Comparison of ENCODE assay signal across 1 cellular context in the genomic region with DNA sequence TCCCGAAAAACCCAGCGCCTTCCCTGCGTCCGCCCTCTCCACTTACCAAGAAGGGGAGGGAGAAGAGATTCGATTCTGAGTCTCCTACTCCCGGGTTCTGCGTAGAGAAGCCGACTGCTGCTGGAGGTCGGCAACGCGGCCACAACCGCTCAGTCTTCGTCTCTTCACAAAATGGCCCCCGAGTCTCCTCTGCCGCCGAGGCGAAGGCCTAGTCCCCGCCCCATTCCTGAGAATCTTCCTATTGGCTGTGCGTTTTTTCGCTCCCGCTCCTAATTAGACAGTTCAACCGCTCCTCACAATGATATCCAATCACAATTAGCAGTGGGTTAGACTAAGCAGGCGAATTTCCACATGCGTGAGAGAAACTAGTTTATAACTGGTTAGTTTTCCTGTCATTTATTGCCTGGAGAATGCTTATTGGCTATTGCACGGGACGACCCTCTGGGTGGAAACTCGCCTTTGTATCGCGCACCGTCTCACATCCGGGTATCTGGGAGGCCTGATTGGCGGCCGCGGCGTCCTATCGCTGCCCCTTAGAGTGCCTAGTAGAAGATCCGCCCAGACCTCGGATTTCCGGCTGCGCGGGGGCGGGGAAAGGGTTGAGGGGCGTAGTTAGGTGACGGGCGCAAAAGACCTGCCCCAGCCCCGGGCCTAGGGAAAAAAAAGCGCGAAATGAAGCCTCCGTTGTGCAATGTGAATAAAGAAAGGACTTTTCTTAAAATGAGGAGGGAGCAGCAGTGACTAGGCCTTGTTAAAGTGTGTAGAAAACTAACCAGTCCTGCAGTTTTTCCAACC.
TF ChIP-seq lines count a peak whose summit lies in the region.

A gene (minus strand): TSS at position 191 of the 795 bp plus-strand sequence. CDS start 35,249 bp downstream, outside the sequence.

TF ChIP-seq in K562, 482 proteins besides CTCF, POLR2A, EP300 and RAD21 (continued from another document and continues in another):
- no peak for TF ChIP-seq SAP30 (IDR thresholded peaks at IDR 0.05; ENCODE audit: borderline replicate concordance, insufficient read depth, low read depth, low read length, poor library complexity, severe bottlenecking)
- TF ChIP-seq MIER1 (IDR thresholded peaks at IDR 0.05; ENCODE audit: low read depth), result no peak
- no peak for TF ChIP-seq SMARCA5 (IDR thresholded peaks at IDR 0.05)
- no peak for TF ChIP-seq KLF16 (IDR thresholded peaks at IDR 0.05)
- TF ChIP-seq, protein P1, sequence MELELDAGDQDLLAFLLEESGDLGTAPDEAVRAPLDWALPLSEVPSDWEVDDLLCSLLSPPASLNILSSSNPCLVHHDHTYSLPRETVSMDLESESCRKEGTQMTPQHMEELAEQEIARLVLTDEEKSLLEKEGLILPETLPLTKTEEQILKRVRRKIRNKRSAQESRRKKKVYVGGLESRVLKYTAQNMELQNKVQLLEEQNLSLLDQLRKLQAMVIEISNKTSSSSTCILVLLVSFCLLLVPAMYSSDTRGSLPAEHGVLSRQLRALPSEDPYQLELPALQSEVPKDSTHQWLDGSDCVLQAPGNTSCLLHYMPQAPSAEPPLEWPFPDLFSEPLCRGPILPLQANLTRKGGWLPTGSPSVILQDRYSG (tag; conservative IDR thresholded peaks at IDR 0.05; ENCODE audit: low read depth), result no peak
- TF ChIP-seq ILK (tag; IDR thresholded peaks at IDR 0.05; ENCODE audit: borderline replicate concordance, low read depth), result no peak
- no peak for TF ChIP-seq ZSCAN29 (IDR thresholded peaks at IDR 0.05)
- no peak for TF ChIP-seq ZC3H4 (CRISPR knock-in tag; IDR thresholded peaks at IDR 0.05; ENCODE audit: borderline replicate concordance)
- TF ChIP-seq HOXB6 (CRISPR knock-in tag; IDR thresholded peaks at IDR 0.05; ENCODE audit: borderline replicate concordance), result no peak
- peak; percentile 99 for TF ChIP-seq NEUROD1 (IDR thresholded peaks at IDR 0.05; ENCODE audit: borderline replicate concordance, low read depth, low read length, partially characterized antibody)
- peak; percentile 87 for TF ChIP-seq EGR1 (conservative IDR thresholded peaks at IDR 0.05)
- TF ChIP-seq ZNF217 (CRISPR knock-in tag; IDR thresholded peaks at IDR 0.05), result no peak
- TF ChIP-seq RBM25 (IDR thresholded peaks at IDR 0.05; ENCODE audit: low read depth, low read length, severe bottlenecking), result peak; percentile 98
- TF ChIP-seq ZNF785 (CRISPR knock-in tag; IDR thresholded peaks at IDR 0.05), result no peak
- TF ChIP-seq, protein P2, sequence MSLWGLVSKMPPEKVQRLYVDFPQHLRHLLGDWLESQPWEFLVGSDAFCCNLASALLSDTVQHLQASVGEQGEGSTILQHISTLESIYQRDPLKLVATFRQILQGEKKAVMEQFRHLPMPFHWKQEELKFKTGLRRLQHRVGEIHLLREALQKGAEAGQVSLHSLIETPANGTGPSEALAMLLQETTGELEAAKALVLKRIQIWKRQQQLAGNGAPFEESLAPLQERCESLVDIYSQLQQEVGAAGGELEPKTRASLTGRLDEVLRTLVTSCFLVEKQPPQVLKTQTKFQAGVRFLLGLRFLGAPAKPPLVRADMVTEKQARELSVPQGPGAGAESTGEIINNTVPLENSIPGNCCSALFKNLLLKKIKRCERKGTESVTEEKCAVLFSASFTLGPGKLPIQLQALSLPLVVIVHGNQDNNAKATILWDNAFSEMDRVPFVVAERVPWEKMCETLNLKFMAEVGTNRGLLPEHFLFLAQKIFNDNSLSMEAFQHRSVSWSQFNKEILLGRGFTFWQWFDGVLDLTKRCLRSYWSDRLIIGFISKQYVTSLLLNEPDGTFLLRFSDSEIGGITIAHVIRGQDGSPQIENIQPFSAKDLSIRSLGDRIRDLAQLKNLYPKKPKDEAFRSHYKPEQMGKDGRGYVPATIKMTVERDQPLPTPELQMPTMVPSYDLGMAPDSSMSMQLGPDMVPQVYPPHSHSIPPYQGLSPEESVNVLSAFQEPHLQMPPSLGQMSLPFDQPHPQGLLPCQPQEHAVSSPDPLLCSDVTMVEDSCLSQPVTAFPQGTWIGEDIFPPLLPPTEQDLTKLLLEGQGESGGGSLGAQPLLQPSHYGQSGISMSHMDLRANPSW (CRISPR knock-in tag; IDR thresholded peaks at IDR 0.05), result no peak
- no peak for TF ChIP-seq MCM3 (IDR thresholded peaks at IDR 0.05)
- peak; percentile 94 for TF ChIP-seq GABPB1 (CRISPR knock-in tag; IDR thresholded peaks at IDR 0.05)
- peak; percentile 32 for TF ChIP-seq HNRNPLL (IDR thresholded peaks at IDR 0.05; ENCODE audit: low read depth, low read length, poor library complexity, severe bottlenecking)
- no peak for TF ChIP-seq BCOR (IDR thresholded peaks at IDR 0.05)
- no peak for TF ChIP-seq NR2F6 (CRISPR knock-in tag; IDR thresholded peaks at IDR 0.05)
- TF ChIP-seq ZNF778 (CRISPR knock-in tag; IDR thresholded peaks at IDR 0.05), result no peak
- no peak for TF ChIP-seq MECOM (CRISPR knock-in tag; IDR thresholded peaks at IDR 0.05)
- no peak for TF ChIP-seq KLF1 (tag; IDR thresholded peaks at IDR 0.05)
- TF ChIP-seq NONO (IDR thresholded peaks at IDR 0.05; ENCODE audit: low read depth in 2 of 2, low read length in 1 of 2), result no peak
- no peak for TF ChIP-seq PPARD (CRISPR knock-in tag; IDR thresholded peaks at IDR 0.05)
- no peak for TF ChIP-seq RBM17 (IDR thresholded peaks at IDR 0.05; ENCODE audit: borderline replicate concordance, low read depth, low read length)
- 0 out of 2 replicates have a peak, but pooled peaks have one; percentile 19 for TF ChIP-seq TOE1 (IDR thresholded peaks at IDR 0.05; ENCODE audit: borderline replicate concordance)
- TF ChIP-seq TOE1 (CRISPR knock-in tag; IDR thresholded peaks at IDR 0.05; ENCODE audit: borderline replicate concordance, low read depth), result no peak
- TF ChIP-seq, protein P3, sequence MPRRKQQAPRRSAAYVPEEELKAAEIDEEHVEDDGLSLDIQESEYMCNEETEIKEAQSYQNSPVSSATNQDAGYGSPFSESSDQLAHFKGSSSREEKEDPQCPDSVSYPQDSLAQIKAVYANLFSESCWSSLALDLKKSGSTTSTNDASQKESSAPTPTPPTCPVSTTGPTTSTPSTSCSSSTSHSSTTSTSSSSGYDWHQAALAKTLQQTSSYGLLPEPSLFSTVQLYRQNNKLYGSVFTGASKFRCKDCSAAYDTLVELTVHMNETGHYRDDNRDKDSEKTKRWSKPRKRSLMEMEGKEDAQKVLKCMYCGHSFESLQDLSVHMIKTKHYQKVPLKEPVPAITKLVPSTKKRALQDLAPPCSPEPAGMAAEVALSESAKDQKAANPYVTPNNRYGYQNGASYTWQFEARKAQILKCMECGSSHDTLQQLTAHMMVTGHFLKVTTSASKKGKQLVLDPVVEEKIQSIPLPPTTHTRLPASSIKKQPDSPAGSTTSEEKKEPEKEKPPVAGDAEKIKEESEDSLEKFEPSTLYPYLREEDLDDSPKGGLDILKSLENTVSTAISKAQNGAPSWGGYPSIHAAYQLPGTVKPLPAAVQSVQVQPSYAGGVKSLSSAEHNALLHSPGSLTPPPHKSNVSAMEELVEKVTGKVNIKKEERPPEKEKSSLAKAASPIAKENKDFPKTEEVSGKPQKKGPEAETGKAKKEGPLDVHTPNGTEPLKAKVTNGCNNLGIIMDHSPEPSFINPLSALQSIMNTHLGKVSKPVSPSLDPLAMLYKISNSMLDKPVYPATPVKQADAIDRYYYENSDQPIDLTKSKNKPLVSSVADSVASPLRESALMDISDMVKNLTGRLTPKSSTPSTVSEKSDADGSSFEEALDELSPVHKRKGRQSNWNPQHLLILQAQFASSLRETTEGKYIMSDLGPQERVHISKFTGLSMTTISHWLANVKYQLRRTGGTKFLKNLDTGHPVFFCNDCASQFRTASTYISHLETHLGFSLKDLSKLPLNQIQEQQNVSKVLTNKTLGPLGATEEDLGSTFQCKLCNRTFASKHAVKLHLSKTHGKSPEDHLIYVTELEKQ (CRISPR knock-in tag; IDR thresholded peaks at IDR 0.05), result no peak
- TF ChIP-seq TAF9B (IDR thresholded peaks at IDR 0.05; ENCODE audit: partially characterized antibody), result peak; percentile 93
- TF ChIP-seq RBM39 (optimal IDR thresholded peaks at IDR 0.05; ENCODE audit: low read depth, low read length), result no peak
- peak; percentile 96 for TF ChIP-seq TAF1 (IDR thresholded peaks at IDR 0.05; ENCODE audit: control insufficient read depth, extremely low read depth, insufficient read depth, low read length, severe bottlenecking)
- no peak for TF ChIP-seq MYNN (IDR thresholded peaks at IDR 0.05)
- TF ChIP-seq MYNN (CRISPR knock-in tag; IDR thresholded peaks at IDR 0.05), result no peak
- TF ChIP-seq, protein P4, sequence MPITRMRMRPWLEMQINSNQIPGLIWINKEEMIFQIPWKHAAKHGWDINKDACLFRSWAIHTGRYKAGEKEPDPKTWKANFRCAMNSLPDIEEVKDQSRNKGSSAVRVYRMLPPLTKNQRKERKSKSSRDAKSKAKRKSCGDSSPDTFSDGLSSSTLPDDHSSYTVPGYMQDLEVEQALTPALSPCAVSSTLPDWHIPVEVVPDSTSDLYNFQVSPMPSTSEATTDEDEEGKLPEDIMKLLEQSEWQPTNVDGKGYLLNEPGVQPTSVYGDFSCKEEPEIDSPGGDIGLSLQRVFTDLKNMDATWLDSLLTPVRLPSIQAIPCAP (CRISPR knock-in tag; IDR thresholded peaks at IDR 0.05; ENCODE audit: borderline replicate concordance), result no peak
- TF ChIP-seq KDM4B (IDR thresholded peaks at IDR 0.05; ENCODE audit: borderline replicate concordance in 2 of 2, low read depth in 1 of 2), result no peak
- no peak for TF ChIP-seq THRAP3 (IDR thresholded peaks at IDR 0.05; ENCODE audit: borderline replicate concordance)
- TF ChIP-seq, protein P5, sequence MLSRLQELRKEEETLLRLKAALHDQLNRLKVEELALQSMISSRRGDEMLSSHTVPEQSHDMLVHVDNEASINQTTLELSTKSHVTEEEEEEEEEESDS (CRISPR knock-in tag; IDR thresholded peaks at IDR 0.05), result no peak
- TF ChIP-seq POLR2AphosphoS5 (IDR thresholded peaks at IDR 0.05; ENCODE audit: control insufficient read depth, insufficient read depth, low read depth, low read length), result peak; percentile 85
- TF ChIP-seq NCOA1 (IDR thresholded peaks at IDR 0.05; ENCODE audit: low read depth), result no peak
- TF ChIP-seq, protein P6, sequence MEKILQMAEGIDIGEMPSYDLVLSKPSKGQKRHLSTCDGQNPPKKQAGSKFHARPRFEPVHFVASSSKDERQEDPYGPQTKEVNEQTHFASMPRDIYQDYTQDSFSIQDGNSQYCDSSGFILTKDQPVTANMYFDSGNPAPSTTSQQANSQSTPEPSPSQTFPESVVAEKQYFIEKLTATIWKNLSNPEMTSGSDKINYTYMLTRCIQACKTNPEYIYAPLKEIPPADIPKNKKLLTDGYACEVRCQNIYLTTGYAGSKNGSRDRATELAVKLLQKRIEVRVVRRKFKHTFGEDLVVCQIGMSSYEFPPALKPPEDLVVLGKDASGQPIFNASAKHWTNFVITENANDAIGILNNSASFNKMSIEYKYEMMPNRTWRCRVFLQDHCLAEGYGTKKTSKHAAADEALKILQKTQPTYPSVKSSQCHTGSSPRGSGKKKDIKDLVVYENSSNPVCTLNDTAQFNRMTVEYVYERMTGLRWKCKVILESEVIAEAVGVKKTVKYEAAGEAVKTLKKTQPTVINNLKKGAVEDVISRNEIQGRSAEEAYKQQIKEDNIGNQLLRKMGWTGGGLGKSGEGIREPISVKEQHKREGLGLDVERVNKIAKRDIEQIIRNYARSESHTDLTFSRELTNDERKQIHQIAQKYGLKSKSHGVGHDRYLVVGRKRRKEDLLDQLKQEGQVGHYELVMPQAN (IDR thresholded peaks at IDR 0.05; ENCODE audit: borderline replicate concordance), result no peak
- TF ChIP-seq CTBP1 (IDR thresholded peaks at IDR 0.05; ENCODE audit: borderline replicate concordance), result no peak
- peak; percentile 78 for TF ChIP-seq SP2 (IDR thresholded peaks at IDR 0.05; ENCODE audit: extremely low read depth, low read depth, low read length, poor library complexity, severe bottlenecking)
- TF ChIP-seq ATF1 (CRISPR knock-in tag; IDR thresholded peaks at IDR 0.05), result no peak
- TF ChIP-seq ATF1 (tag; IDR thresholded peaks at IDR 0.05), result peak; percentile 94
- TF ChIP-seq PTBP1 (IDR thresholded peaks at IDR 0.05; ENCODE audit: low read depth, low read length), result no peak
- TF ChIP-seq TCF7L2 (IDR thresholded peaks at IDR 0.05; ENCODE audit: low read depth, low read length), result no peak
- TF ChIP-seq ETV1 (tag; conservative IDR thresholded peaks at IDR 0.05; ENCODE audit: low read depth), result no peak
- TF ChIP-seq SRSF1 (IDR thresholded peaks at IDR 0.05; ENCODE audit: low read depth, low read length), result no peak
- TF ChIP-seq, protein P7, sequence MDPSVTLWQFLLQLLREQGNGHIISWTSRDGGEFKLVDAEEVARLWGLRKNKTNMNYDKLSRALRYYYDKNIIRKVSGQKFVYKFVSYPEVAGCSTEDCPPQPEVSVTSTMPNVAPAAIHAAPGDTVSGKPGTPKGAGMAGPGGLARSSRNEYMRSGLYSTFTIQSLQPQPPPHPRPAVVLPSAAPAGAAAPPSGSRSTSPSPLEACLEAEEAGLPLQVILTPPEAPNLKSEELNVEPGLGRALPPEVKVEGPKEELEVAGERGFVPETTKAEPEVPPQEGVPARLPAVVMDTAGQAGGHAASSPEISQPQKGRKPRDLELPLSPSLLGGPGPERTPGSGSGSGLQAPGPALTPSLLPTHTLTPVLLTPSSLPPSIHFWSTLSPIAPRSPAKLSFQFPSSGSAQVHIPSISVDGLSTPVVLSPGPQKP (CRISPR knock-in tag; IDR thresholded peaks at IDR 0.05), result no peak
- no peak for TF ChIP-seq ILF3 (IDR thresholded peaks at IDR 0.05; ENCODE audit: borderline replicate concordance)
- TF ChIP-seq ZFX (CRISPR knock-in tag; IDR thresholded peaks at IDR 0.05), result peak; percentile 91
- no peak for TF ChIP-seq ZFP36 (IDR thresholded peaks at IDR 0.05; ENCODE audit: low read depth, low read length, partially characterized antibody)
- no peak for TF ChIP-seq ZC3H8 (IDR thresholded peaks at IDR 0.05)
- TF ChIP-seq, protein P8, sequence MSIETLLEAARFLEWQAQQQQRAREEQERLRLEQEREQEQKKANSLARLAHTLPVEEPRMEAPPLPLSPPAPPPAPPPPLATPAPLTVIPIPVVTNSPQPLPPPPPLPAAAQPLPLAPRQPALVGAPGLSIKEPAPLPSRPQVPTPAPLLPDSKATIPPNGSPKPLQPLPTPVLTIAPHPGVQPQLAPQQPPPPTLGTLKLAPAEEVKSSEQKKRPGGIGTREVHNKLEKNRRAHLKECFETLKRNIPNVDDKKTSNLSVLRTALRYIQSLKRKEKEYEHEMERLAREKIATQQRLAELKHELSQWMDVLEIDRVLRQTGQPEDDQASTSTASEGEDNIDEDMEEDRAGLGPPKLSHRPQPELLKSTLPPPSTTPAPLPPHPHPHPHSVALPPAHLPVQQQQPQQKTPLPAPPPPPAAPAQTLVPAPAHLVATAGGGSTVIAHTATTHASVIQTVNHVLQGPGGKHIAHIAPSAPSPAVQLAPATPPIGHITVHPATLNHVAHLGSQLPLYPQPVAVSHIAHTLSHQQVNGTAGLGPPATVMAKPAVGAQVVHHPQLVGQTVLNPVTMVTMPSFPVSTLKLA (conservative IDR thresholded peaks at IDR 0.05), result peak; percentile 53 to 77; a peak in 2 of 4 replicates
- no peak for TF ChIP-seq ZNF282 (CRISPR knock-in tag; IDR thresholded peaks at IDR 0.05)
- no peak for TF ChIP-seq SMARCA4 (IDR thresholded peaks at IDR 0.05)
- TF ChIP-seq, protein P9, sequence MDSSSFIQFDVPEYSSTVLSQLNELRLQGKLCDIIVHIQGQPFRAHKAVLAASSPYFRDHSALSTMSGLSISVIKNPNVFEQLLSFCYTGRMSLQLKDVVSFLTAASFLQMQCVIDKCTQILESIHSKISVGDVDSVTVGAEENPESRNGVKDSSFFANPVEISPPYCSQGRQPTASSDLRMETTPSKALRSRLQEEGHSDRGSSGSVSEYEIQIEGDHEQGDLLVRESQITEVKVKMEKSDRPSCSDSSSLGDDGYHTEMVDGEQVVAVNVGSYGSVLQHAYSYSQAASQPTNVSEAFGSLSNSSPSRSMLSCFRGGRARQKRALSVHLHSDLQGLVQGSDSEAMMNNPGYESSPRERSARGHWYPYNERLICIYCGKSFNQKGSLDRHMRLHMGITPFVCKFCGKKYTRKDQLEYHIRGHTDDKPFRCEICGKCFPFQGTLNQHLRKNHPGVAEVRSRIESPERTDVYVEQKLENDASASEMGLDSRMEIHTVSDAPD (CRISPR knock-in tag; IDR thresholded peaks at IDR 0.05), result no peak
